In the genomic region with DNA sequence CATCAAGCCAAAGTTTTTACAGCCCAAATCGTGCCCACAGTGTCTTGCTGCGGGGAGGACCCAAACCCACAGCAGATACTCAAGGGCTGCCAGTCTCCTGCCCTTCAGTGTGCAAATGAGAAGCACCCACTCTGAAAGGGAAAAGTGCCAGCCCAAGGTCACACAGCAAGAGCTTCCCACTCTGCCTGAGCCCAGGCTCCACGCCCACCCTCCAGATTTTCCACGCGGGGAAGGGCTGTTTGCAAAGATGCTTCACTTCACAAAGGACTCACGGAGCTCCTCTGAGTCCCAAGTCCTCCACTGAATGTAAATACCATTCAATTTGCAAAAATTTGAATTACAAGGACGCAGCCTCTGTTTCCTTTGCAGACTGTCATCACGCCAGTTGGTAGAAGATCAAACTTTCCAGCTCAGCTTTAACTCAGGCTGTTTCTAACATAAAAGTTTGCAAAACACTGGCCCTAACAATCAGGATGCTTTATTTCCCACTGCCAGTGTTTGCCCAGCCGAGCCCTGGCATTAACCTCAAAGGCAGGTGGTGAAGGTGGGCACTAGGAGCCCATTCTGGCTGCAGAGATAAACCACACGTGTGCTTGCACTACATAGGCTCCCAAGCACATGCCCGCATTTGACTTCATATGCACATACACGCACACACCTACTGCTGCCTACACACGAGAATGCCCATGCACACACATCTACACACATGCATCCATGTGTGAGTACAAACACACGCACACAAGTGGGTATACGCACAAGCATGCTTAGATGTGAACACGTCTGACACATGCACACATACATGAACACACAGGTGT, we compare ENCODE assay signal across 33 cellular contexts.
"Had no signal": no experiment of that assay in that cellular context is flagged by ENCODE, and none has a peak within 500 bp of the region (broad histone marks: within the 10 kb centered on the region; RNA-seq: fewer than 3 reads in every experiment).

No MANE protein-coding gene starts in this region.

- H3K36me3 Mint-ChIP-seq: memory B cell; naive thymus-derived CD8-positive, alpha-beta T cell; stimulated activated memory B cell treated with anti-CD40 and anti-IgM and Interleukin-4, amounts not matched to agents 10 μg/mL and 1 μg/mL and 100 μg/mL, for 72 hours; type B pancreatic cell had no signal

- H3K9me3 ChIP-seq: breast epithelium, esophagus muscularis mucosa, heart left ventricle, pancreas, psoas muscle, vagina had no signal

- H3K9me3 Mint-ChIP-seq: activated CD4-positive, alpha-beta T cell treated with anti-CD3 and anti-CD28 coated beads, Interleukin-2, amount 10 ng/mL, durations not matched to agents 7 days and 5 days; activated CD8-positive, alpha-beta T cell treated with anti-CD3 and anti-CD28 coated beads for 36 hours; activated naive CD8-positive, alpha-beta T cell treated with anti-CD3 and anti-CD28 coated beads, Interleukin-2, amount 50 U/mL, for 24 hours; activated T-cell treated with anti-CD3 and anti-CD28 coated beads, Interleukin-2, amount 50 U/mL, for 4 hours; activated T-helper 17 cell treated with anti-CD3 and anti-CD28 coated beads, Interleukin-2, amount 50 U/mL, for 72 hours; naive thymus-derived CD8-positive, alpha-beta T cell; neural crest cell; stimulated activated memory B cell treated with anti-CD40 and anti-IgM and Interleukin-4, amounts not matched to agents 10 μg/mL and 1 μg/mL and 100 μg/mL, for 72 hours; stimulated activated naive CD8-positive, alpha-beta T cell treated with anti-CD3 and anti-CD28 coated beads, Interleukin-15, amount 100 ng/mL, for 72 hours; T-helper 1 cell treated with Interleukin-12 subunit alpha and Interleukin-12 subunit beta and Interleukin-4 antibody, amounts not matched to agents 30 μg/mL and 1 μg/mL, for 36 hours; type B pancreatic cell had no signal

- H3K4me3 ChIP-seq: breast epithelium, esophagus muscularis mucosa, heart left ventricle, pancreas, psoas muscle, smooth muscle cell, vagina had no signal

- H3K4me2 ChIP-seq: smooth muscle cell had no signal

- H3K27me3 Mint-ChIP-seq: activated CD8-positive, alpha-beta T cell treated with anti-CD3 and anti-CD28 coated beads for 36 hours had no signal

- H3K4me3 Mint-ChIP-seq: activated CD4-positive, alpha-beta T cell treated with anti-CD3 and anti-CD28 coated beads, Interleukin-2, amount 10 ng/mL, durations not matched to agents 7 days and 5 days; activated CD8-positive, alpha-beta T cell treated with anti-CD3 and anti-CD28 coated beads for 36 hours; activated naive CD8-positive, alpha-beta T cell treated with anti-CD3 and anti-CD28 coated beads, Interleukin-2, amount 50 U/mL, for 24 hours; activated T-cell treated with anti-CD3 and anti-CD28 coated beads, Interleukin-2, amount 50 U/mL, for 4 hours; activated T-helper 17 cell treated with anti-CD3 and anti-CD28 coated beads, Interleukin-2, amount 50 U/mL, for 72 hours; memory B cell; naive thymus-derived CD8-positive, alpha-beta T cell; neural crest cell; stimulated activated memory B cell treated with anti-CD40 and anti-IgM and Interleukin-4, amounts not matched to agents 10 μg/mL and 1 μg/mL and 100 μg/mL, for 72 hours; stimulated activated naive CD8-positive, alpha-beta T cell treated with anti-CD3 and anti-CD28 coated beads, Interleukin-15, amount 100 ng/mL, for 72 hours; T-helper 1 cell treated with Interleukin-12 subunit alpha and Interleukin-12 subunit beta and Interleukin-4 antibody, amounts not matched to agents 30 μg/mL and 1 μg/mL, for 36 hours; type B pancreatic cell had no signal

- ATAC-seq: activated CD8-positive, alpha-beta T cell treated with anti-CD3 and anti-CD28 coated beads for 36 hours; activated naive CD8-positive, alpha-beta T cell treated with anti-CD3 and anti-CD28 coated beads, Interleukin-2, amount 50 U/mL, for 24 hours; activated T-cell treated with anti-CD3 and anti-CD28 coated beads, Interleukin-2, amount 50 U/mL, for 4 hours; activated T-helper 17 cell treated with anti-CD3 and anti-CD28 coated beads, Interleukin-2, amount 50 U/mL, for 72 hours; foreskin keratinocyte; heart left ventricle; left colon; naive thymus-derived CD8-positive, alpha-beta T cell; pancreas; psoas muscle; stimulated activated memory B cell treated with anti-CD40 and anti-IgM and Interleukin-4, amounts not matched to agents 10 μg/mL and 1 μg/mL and 100 μg/mL, for 72 hours; stimulated activated naive CD8-positive, alpha-beta T cell treated with anti-CD3 and anti-CD28 coated beads, Interleukin-15, amount 100 ng/mL, for 72 hours had no signal

- FAIRE-seq: kidney, pancreas had no signal

- DNase-seq: activated CD4-positive, alpha-beta T cell treated with anti-CD3 and anti-CD28 coated beads, Interleukin-2, amount 10 ng/mL, durations not matched to agents 7 days and 5 days; activated CD4-positive, CD25-positive, alpha-beta regulatory T cell treated with anti-CD3 and anti-CD28 coated beads, Interleukin-2, amount 50 U/mL, for 72 hours; activated CD8-positive, alpha-beta T cell treated with anti-CD3 and anti-CD28 coated beads for 36 hours; activated gamma-delta T cell treated with Interleukin-2 at 50 U/mL for 16 hours; activated naive CD4-positive, alpha-beta T cell treated with anti-CD3 and anti-CD28 coated beads, Interleukin-2, amount 50 U/mL, for 16 hours; activated naive CD8-positive, alpha-beta T cell treated with anti-CD3 and anti-CD28 coated beads, Interleukin-2, amount 50 U/mL, for 24 hours; activated T-cell treated with anti-CD3 and anti-CD28 coated beads, Interleukin-2, amount 50 U/mL, for 4 hours; central memory CD4-positive, alpha-beta T cell; foreskin keratinocyte; heart left ventricle; kidney; left colon; naive thymus-derived CD8-positive, alpha-beta T cell; nucleus accumbens; pancreas; psoas muscle; stimulated activated CD4-positive, alpha-beta T cell treated with anti-CD3 and anti-CD28 coated beads, Interleukin-1b, Interleukin-23, amount 100 ng/mL, for 48 hours; stimulated activated CD4-positive, alpha-beta T cell treated with anti-CD3 and anti-CD28 coated beads, Interleukin-4, amount 100 ng/mL, for 4 hours; stimulated activated CD8-positive, alpha-beta memory T cell treated with anti-CD3 and anti-CD28 coated beads, Interleukin-4, amount 100 ng/mL, for 48 hours; stimulated activated naive CD8-positive, alpha-beta T cell treated with anti-CD3 and anti-CD28 coated beads, Interleukin-15, amount 100 ng/mL, for 72 hours; substantia nigra; T1000; WERI-Rb-1 had no signal

- H3K27ac ChIP-seq: breast epithelium, esophagus muscularis mucosa, foreskin keratinocyte, heart left ventricle, pancreas, psoas muscle, vagina, WERI-Rb-1 had no signal

- H3K27me3 ChIP-seq: breast epithelium, esophagus muscularis mucosa, heart left ventricle, pancreas, vagina had no signal

- H3K27ac Mint-ChIP-seq: activated CD4-positive, alpha-beta T cell treated with anti-CD3 and anti-CD28 coated beads, Interleukin-2, amount 10 ng/mL, durations not matched to agents 7 days and 5 days; activated CD8-positive, alpha-beta T cell treated with anti-CD3 and anti-CD28 coated beads for 36 hours; activated naive CD8-positive, alpha-beta T cell treated with anti-CD3 and anti-CD28 coated beads, Interleukin-2, amount 50 U/mL, for 24 hours; activated T-helper 17 cell treated with anti-CD3 and anti-CD28 coated beads, Interleukin-2, amount 50 U/mL, for 72 hours; memory B cell; stimulated activated memory B cell treated with anti-CD40 and anti-IgM and Interleukin-4, amounts not matched to agents 10 μg/mL and 1 μg/mL and 100 μg/mL, for 72 hours; stimulated activated naive CD8-positive, alpha-beta T cell treated with anti-CD3 and anti-CD28 coated beads, Interleukin-15, amount 100 ng/mL, for 72 hours; T-helper 1 cell treated with Interleukin-12 subunit alpha and Interleukin-12 subunit beta and Interleukin-4 antibody, amounts not matched to agents 30 μg/mL and 1 μg/mL, for 36 hours; type B pancreatic cell had no signal

- H3K4me1 ChIP-seq: breast epithelium, esophagus muscularis mucosa, foreskin keratinocyte, pancreas, psoas muscle, vagina had no signal

- H3K4me1 Mint-ChIP-seq: memory B cell; stimulated activated memory B cell treated with anti-CD40 and anti-IgM and Interleukin-4, amounts not matched to agents 10 μg/mL and 1 μg/mL and 100 μg/mL, for 72 hours had no signal

- H3K36me3 ChIP-seq: breast epithelium, esophagus muscularis mucosa, heart left ventricle, pancreas, vagina, WERI-Rb-1 had no signal
